1 cellular context compared by ENCODE assay signal in the genomic region with DNA sequence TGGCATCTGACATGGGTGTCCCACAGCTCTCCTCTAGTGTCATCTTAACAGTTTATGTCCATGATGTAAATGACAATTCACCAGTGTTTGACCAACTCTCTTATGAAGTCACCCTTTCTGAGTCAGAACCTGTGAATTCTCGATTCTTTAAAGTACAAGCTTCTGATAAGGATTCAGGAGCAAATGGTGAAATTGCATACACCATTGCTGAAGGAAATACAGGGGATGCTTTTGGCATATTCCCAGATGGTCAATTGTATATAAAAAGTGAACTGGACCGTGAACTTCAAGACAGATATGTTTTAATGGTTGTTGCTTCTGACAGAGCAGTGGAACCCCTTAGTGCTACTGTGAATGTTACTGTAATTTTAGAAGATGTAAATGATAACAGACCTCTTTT.
TF ChIP-seq lines count a peak whose summit lies in the region.

No MANE protein-coding gene starts in this region.

TF ChIP-seq in neural cell, 6 proteins besides CTCF, POLR2A, EP300 and RAD21:
- TF ChIP-seq EZH2 (IDR thresholded peaks at IDR 0.05; ENCODE audit: borderline replicate concordance, insufficient read depth, low read length, poor library complexity, severe bottlenecking) (no peak), POLR2AphosphoS5 (IDR thresholded peaks at IDR 0.05) (no peak)
TF ChIP-seq in neural cell: peak in this region for 0.
